Comparison of ENCODE assay signal across 20 cellular contexts in genomic region chr2:120480346-120480902, GRCh38.
DNase-seq lines count a peak whose midpoint lies in the region; ATAC-seq and TF ChIP-seq lines count a peak whose summit lies in the region.
"Had no signal": no experiment of that assay in that cellular context is flagged by ENCODE, and none has a peak within 500 bp of the region (broad histone marks: within the 10 kb centered on the region; RNA-seq: fewer than 3 reads in every experiment).

No MANE protein-coding gene starts in this region.

- H3K27ac ChIP-seq in HEK293 (ENCODE audit: extremely low read depth, low read depth, low read length) (no peak overlapping the region), VCaP (peak overlapping the region; percentile 78), sigmoid colon (no peak overlapping the region), A673 (ENCODE audit: low read depth, low read length, poor library complexity, severe bottlenecking) (no peak overlapping the region)
- H3K27ac ChIP-seq: BLaER1 treated with 17β-estradiol and CSF1 and Interleukin-3, amounts not matched to agents 10 nM and 100 nM; HL-60; Peyer's patch had no signal

- H3K4me1 ChIP-seq in HEK293 (ENCODE audit: control insufficient read depth, insufficient read depth, low read length) (no peaks in the 10 kb centered on the region), sigmoid colon (no peaks in the 10 kb centered on the region), A673 (ENCODE audit: insufficient read depth, low read length, poor library complexity, severe bottlenecking) (no peaks in the 10 kb centered on the region)
- H3K4me1 ChIP-seq: Peyer's patch had no signal

- no peaks in the 10 kb centered on the region for H3K9me3 ChIP-seq in HEK293 (ENCODE audit: control insufficient read depth, insufficient read depth, low read depth, low read length)
- no peaks in the 10 kb centered on the region for H3K9me3 ChIP-seq in sigmoid colon
- no peaks in the 10 kb centered on the region for H3K9me3 ChIP-seq in A673 (ENCODE audit: low read depth, low read length, poor library complexity, severe bottlenecking)
- H3K9me3 ChIP-seq: BLaER1 treated with 17β-estradiol and CSF1 and Interleukin-3, amounts not matched to agents 10 nM and 100 nM; Peyer's patch; SK-N-SH had no signal

- no peak for TF ChIP-seq CTCF in HEK293 (tag by site-specific recombination; IDR thresholded peaks at IDR 0.05)
- no peak for TF ChIP-seq CTCF in VCaP (conservative IDR thresholded peaks at IDR 0.05)
- TF ChIP-seq CTCF in sigmoid colon (IDR thresholded peaks at IDR 0.05) = no peak
- no peak for TF ChIP-seq CTCF in A673 (conservative IDR thresholded peaks at IDR 0.05; ENCODE audit: low read depth, low read length)

- no peak overlapping the region for H3K4me3 ChIP-seq in HEK293 (ENCODE audit: low read depth, low read length)
- H3K4me3 ChIP-seq in sigmoid colon = no peak overlapping the region
- H3K4me3 ChIP-seq in A673 (ENCODE audit: low read depth, low read length, poor library complexity, severe bottlenecking) = no peak overlapping the region
- H3K4me3 ChIP-seq: BLaER1 treated with 17β-estradiol and CSF1 and Interleukin-3, amounts not matched to agents 10 nM and 100 nM; Peyer's patch had no signal

- CTCF ChIA-PET in HEK293 (lab: Yijun Ruan, JAX) = interaction anchor here (1.0 kb wide), 1 partner anchor 73 kb away, joined by 3 read pairs; no protein-coding TSS in a partner anchor
- CTCF ChIA-PET in A673 (lab: Charles Lee) = no interaction called here

- H3K36me3 ChIP-seq in HEK293 (ENCODE audit: control insufficient read depth in 2 of 2, insufficient read depth in 1 of 2, low read length in 2 of 2) (no peaks in the 10 kb centered on the region), sigmoid colon (no peaks in the 10 kb centered on the region), A673 (ENCODE audit: insufficient read depth, low read length, poor library complexity, severe bottlenecking) (no peaks in the 10 kb centered on the region)
- H3K36me3 ChIP-seq: BLaER1 treated with 17β-estradiol and CSF1 and Interleukin-3, amounts not matched to agents 10 nM and 100 nM; Peyer's patch had no signal

- 79 to 83% methylated on average over 9 of the region's 9 CpGs for WGBS in sigmoid colon, 2 donors

- TF ChIP-seq POLR2A in sigmoid colon (IDR thresholded peaks at IDR 0.05) = no peak

- no peak for TF ChIP-seq EP300 in sigmoid colon (IDR thresholded peaks at IDR 0.05)

- POLR2A ChIA-PET in HEK293 (lab: Yijun Ruan, JAX) (no interaction called here), A673 (lab: Charles Lee; ENCODE audit: low non-redundant PET) (no interaction called here)

- no peak for ATAC-seq in left lobe of liver

- peak; percentile 33 for DNase-seq in left lobe of liver (ENCODE audit: low spot score)
- peak; percentile 12 for DNase-seq in sigmoid colon
- no peak for DNase-seq in medulla oblongata (ENCODE audit: extremely low spot score)
- no peak for DNase-seq in NCI-H748 treated with DMSO at 0.1 percent for 48 hours (lab: John Stamatoyannopoulos, UW)
- no peak for DNase-seq in A673 (ENCODE audit: low spot score)
- DNase-seq: DMS79, H7, MM.1S, NCI-H1092, NCI-H1436 treated with DMSO at 0.1 percent for 48 hours, NCI-H2029, NCI-H446 treated with DMSO at 0.1 percent for 48 hours, NCI-H69, SHP77 treated with DMSO at 0.1 percent for 48 hours, SK-N-SH had no signal

- no TSS peak for BruUV-seq in A673 (replicated peaks; lab: Mats Ljungman, UMichigan)

- H3K27me3 ChIP-seq in sigmoid colon (no peaks in the 10 kb centered on the region), A673 (replicated peaks; ENCODE audit: insufficient read depth, low read depth, low read length, poor library complexity) (no peaks in the 10 kb centered on the region)
- H3K27me3 ChIP-seq: BLaER1 treated with 17β-estradiol and CSF1 and Interleukin-3, amounts not matched to agents 10 nM and 100 nM; Peyer's patch had no signal

- intact Hi-C loops in sigmoid colon (cut with DNase I) (no loop called here), A673 (cut with micrococcal nuclease; ENCODE audit: unreplicated experiment) (no loop called here)

TF ChIP-seq in HEK293, 187 proteins besides CTCF, POLR2A, EP300 and RAD21:
- TF ChIP-seq ZIC2 (tag by site-specific recombination; IDR thresholded peaks at IDR 0.05) (peak; percentile 35; the same call in 1 of the 2 replicates), TCF7L2 (IDR thresholded peaks at IDR 0.05; ENCODE audit: borderline replicate concordance, low read depth, low read length) (no peak)

Comparison
In these comparisons a context has a peak if more than half of its experiments do, and no peak if none do; other contexts are left out.
1. DNase-seq: peak in left lobe of liver (single experiment) and sigmoid colon (single experiment); none in medulla oblongata (single experiment), NCI-H748 treated with DMSO at 0.1 percent for 48 hours (single experiment) and A673 (single experiment).